27 cellular contexts compared by ENCODE assay signal in the genomic region with DNA sequence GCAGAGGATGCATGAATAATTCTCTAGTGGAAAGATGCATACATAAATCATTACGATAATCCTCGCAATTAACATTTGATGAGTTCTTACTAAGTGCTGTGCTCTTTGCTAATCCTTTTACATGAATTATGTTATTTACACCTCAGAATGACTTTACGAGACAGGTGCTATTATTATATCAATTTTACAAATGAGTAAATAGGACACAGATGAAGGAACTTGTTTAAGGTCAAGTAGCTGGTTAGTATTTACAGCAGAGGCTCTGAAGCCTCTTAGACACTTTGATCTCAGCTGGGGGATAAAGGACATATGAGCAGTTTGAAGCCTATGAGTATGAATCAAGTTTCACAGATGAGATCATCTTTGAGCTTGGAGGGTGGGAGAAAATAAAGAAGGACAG.
"Had no signal": no experiment of that assay in that cellular context is flagged by ENCODE, and none has a peak within 500 bp of the region (broad histone marks: within the 10 kb centered on the region; RNA-seq: fewer than 3 reads in every experiment).

No MANE protein-coding gene starts in this region.

- H3K36me3 Mint-ChIP-seq: activated naive CD8-positive, alpha-beta T cell treated with anti-CD3 and anti-CD28 coated beads for 36 hours; naive B cell; stimulated activated naive B cell treated with anti-CD40 and anti-IgM and Interleukin-4, amounts not matched to agents 10 μg/mL and 1 μg/mL and 100 μg/mL, for 72 hours had no signal

- H3K4me1 ChIP-seq: colonic mucosa, esophagus squamous epithelium, left lung, testis, vagina had no signal

- H3K27ac Mint-ChIP-seq: activated B cell treated with CpG ODN at 0.5 μM for 24 hours; activated CD4-positive, alpha-beta T cell treated with anti-CD3 and anti-CD28 coated beads for 36 hours; activated naive CD8-positive, alpha-beta T cell treated with anti-CD3 and anti-CD28 coated beads for 36 hours; naive B cell; stimulated activated naive B cell treated with anti-CD40 and anti-IgM and Interleukin-4, amounts not matched to agents 10 μg/mL and 1 μg/mL and 100 μg/mL, for 72 hours had no signal

- ATAC-seq: activated CD4-positive, alpha-beta T cell treated with anti-CD3 and anti-CD28 coated beads for 36 hours; activated T-cell treated with anti-CD3 and anti-CD28 coated beads, Interleukin-2, amount 50 U/mL, for 4 hours; left lung; sciatic nerve had no signal

- H3K4me1 Mint-ChIP-seq: activated B cell treated with CpG ODN at 0.5 μM for 24 hours; activated CD4-positive, alpha-beta T cell treated with anti-CD3 and anti-CD28 coated beads for 36 hours; activated naive CD8-positive, alpha-beta T cell treated with anti-CD3 and anti-CD28 coated beads for 36 hours; naive B cell; stimulated activated naive B cell treated with anti-CD40 and anti-IgM and Interleukin-4, amounts not matched to agents 10 μg/mL and 1 μg/mL and 100 μg/mL, for 72 hours had no signal

- DNase-seq: activated B cell treated with CpG ODN at 0.5 μM for 24 hours; activated CD4-positive, alpha-beta T cell treated with anti-CD3 and anti-CD28 coated beads for 36 hours; activated CD4-positive, alpha-beta T cell treated with anti-CD3 and anti-CD28 coated beads, Interleukin-2, amount 50 U/mL, for 4 hours; activated CD8-positive, alpha-beta memory T cell treated with anti-CD3 and anti-CD28 coated beads for 24 hours; activated CD8-positive, alpha-beta memory T cell treated with anti-CD3 and anti-CD28 coated beads, Interleukin-2, amount 50 U/mL, for 48 hours; activated naive CD4-positive, alpha-beta T cell treated with Interleukin-2 at 50 U/mL for 16 hours; activated naive CD8-positive, alpha-beta T cell treated with anti-CD3 and anti-CD28 coated beads for 36 hours; activated T-cell treated with anti-CD3 and anti-CD28 coated beads, Interleukin-2, amount 50 U/mL, for 4 hours; colonic mucosa; dorsolateral prefrontal cortex; esophagus squamous epithelium; foreskin fibroblast; kidney; left lung; naive B cell; stimulated activated CD4-positive, alpha-beta T cell treated with anti-CD3 and anti-CD28 coated beads, Interleukin-15, amount 100 ng/mL, for 24 hours; stimulated activated CD4-positive, alpha-beta T cell treated with anti-CD3 and anti-CD28 coated beads, Interleukin-2, amount 100 ng/mL, for 48 hours; stimulated activated CD8-positive, alpha-beta memory T cell treated with anti-CD3 and anti-CD28 coated beads, Interleukin-4, amount 100 ng/mL, for 48 hours; stimulated activated naive B cell treated with anti-CD40 and anti-IgM and Interleukin-4, amounts not matched to agents 10 μg/mL and 1 μg/mL and 100 μg/mL, for 72 hours; T-helper 9 cell; testis; trophoblast cell had no signal

- H3K27ac ChIP-seq: colonic mucosa, dorsolateral prefrontal cortex, esophagus squamous epithelium, left lung, testis, vagina had no signal

- H3K4me2 ChIP-seq: smooth muscle cell had no signal

- H3K4me3 Mint-ChIP-seq: activated B cell treated with CpG ODN at 0.5 μM for 24 hours; activated CD4-positive, alpha-beta T cell treated with anti-CD3 and anti-CD28 coated beads for 36 hours; activated naive CD8-positive, alpha-beta T cell treated with anti-CD3 and anti-CD28 coated beads for 36 hours; activated T-cell treated with anti-CD3 and anti-CD28 coated beads, Interleukin-2, amount 50 U/mL, for 4 hours; naive B cell; neural crest cell; stimulated activated naive B cell treated with anti-CD40 and anti-IgM and Interleukin-4, amounts not matched to agents 10 μg/mL and 1 μg/mL and 100 μg/mL, for 72 hours had no signal

- H3K9me3 ChIP-seq: colonic mucosa, esophagus squamous epithelium, left lung, testis, vagina had no signal

- H3K27me3 ChIP-seq: colonic mucosa, dorsolateral prefrontal cortex, esophagus squamous epithelium, left lung, testis, vagina had no signal

- H3K27me3 Mint-ChIP-seq: activated B cell treated with CpG ODN at 0.5 μM for 24 hours; activated CD4-positive, alpha-beta T cell treated with anti-CD3 and anti-CD28 coated beads for 36 hours; activated naive CD8-positive, alpha-beta T cell treated with anti-CD3 and anti-CD28 coated beads for 36 hours; naive B cell; stimulated activated naive B cell treated with anti-CD40 and anti-IgM and Interleukin-4, amounts not matched to agents 10 μg/mL and 1 μg/mL and 100 μg/mL, for 72 hours had no signal

- H3K4me3 ChIP-seq: colonic mucosa, dorsolateral prefrontal cortex, esophagus squamous epithelium, left lung, lung, smooth muscle cell, testis, vagina had no signal

- H3K36me3 ChIP-seq: colonic mucosa, esophagus squamous epithelium, left lung, vagina had no signal

- H3K9me3 Mint-ChIP-seq: activated naive CD8-positive, alpha-beta T cell treated with anti-CD3 and anti-CD28 coated beads for 36 hours had no signal
